In the genomic region with DNA sequence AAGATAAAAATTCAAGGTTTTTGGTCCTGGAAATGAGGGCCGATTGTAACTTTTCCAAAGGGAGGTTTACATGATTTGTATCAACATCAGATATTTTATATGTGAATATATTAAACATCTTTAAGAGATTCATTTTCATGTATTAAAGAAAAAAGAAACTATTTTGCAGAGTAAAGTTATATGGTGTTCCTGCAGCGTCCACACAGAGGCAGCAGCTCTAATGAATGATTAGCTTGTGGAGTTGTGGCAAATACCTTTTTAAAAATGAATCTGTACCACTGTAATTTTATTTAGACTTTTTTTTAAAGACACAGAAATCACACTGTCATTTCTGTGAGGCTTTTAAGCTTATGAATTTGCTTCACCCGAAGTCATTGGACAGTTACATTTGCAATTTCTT, we compare ENCODE assay signal across 29 cellular contexts.
"Had no signal": no experiment of that assay in that cellular context is flagged by ENCODE, and none has a peak within 500 bp of the region (broad histone marks: within the 10 kb centered on the region; RNA-seq: fewer than 3 reads in every experiment).

No MANE protein-coding gene starts in this region.

- H3K4me1 ChIP-seq: body of pancreas, esophagus squamous epithelium, gastrocnemius medialis, sigmoid colon, thyroid gland had no signal

- H3K4me3 Mint-ChIP-seq: activated naive CD8-positive, alpha-beta T cell; dendritic cell treated with granulocyte-macrophage colony-stimulating factor and Interleukin-4, amounts not matched to agents 40 ng/mL and 50 ng/mL, for 4 days; nephron; stimulated activated memory B cell treated with anti-CD40 and anti-IgM and Interleukin-4, amounts not matched to agents 10 μg/mL and 1 μg/mL and 100 μg/mL, for 72 hours; stimulated activated naive CD8-positive, alpha-beta T cell treated with anti-CD3 and anti-CD28 coated beads, Interleukin-15, amount 100 ng/mL, for 72 hours had no signal

- H3K27me3 ChIP-seq: body of pancreas, esophagus squamous epithelium, gastrocnemius medialis, neutrophil, sigmoid colon, thyroid gland had no signal

- H3K4me1 Mint-ChIP-seq: nephron; stimulated activated naive CD8-positive, alpha-beta T cell treated with anti-CD3 and anti-CD28 coated beads, Interleukin-15, amount 100 ng/mL, for 72 hours had no signal

- ATAC-seq: body of pancreas; gastrocnemius medialis; left cardiac atrium; stimulated activated memory B cell treated with anti-CD40 and anti-IgM and Interleukin-4, amounts not matched to agents 10 μg/mL and 1 μg/mL and 100 μg/mL, for 72 hours; stimulated activated naive CD8-positive, alpha-beta T cell treated with anti-CD3 and anti-CD28 coated beads, Interleukin-15, amount 100 ng/mL, for 72 hours had no signal

- H3K4me2 ChIP-seq: smooth muscle cell had no signal

- H3K9me3 Mint-ChIP-seq: dendritic cell treated with granulocyte-macrophage colony-stimulating factor and Interleukin-4, amounts not matched to agents 40 ng/mL and 50 ng/mL, for 4 days; nephron; stimulated activated memory B cell treated with anti-CD40 and anti-IgM and Interleukin-4, amounts not matched to agents 10 μg/mL and 1 μg/mL and 100 μg/mL, for 72 hours; stimulated activated naive CD8-positive, alpha-beta T cell treated with anti-CD3 and anti-CD28 coated beads, Interleukin-15, amount 100 ng/mL, for 72 hours had no signal

- H3K27ac ChIP-seq: body of pancreas, epithelial cell of prostate, esophagus squamous epithelium, gastrocnemius medialis, neutrophil, sigmoid colon, thyroid gland had no signal

- H3K9me3 ChIP-seq: body of pancreas, esophagus squamous epithelium, gastrocnemius medialis, neutrophil, sigmoid colon, thyroid gland had no signal

- DNase-seq: activated CD4-positive, alpha-beta T cell treated with anti-CD3 and anti-CD28 coated beads for 4 hours; activated CD4-positive, alpha-beta T cell treated with anti-CD3 and anti-CD28 coated beads, Interleukin-2, amount 50 U/mL, for 4 hours; activated CD8-positive, alpha-beta memory T cell treated with anti-CD3 and anti-CD28 coated beads for 24 hours; activated effector memory CD4-positive, alpha-beta T cell treated with Interleukin-2 at 50 U/mL for 16 hours; activated naive CD4-positive, alpha-beta T cell treated with Interleukin-2 at 50 U/mL for 16 hours; anterior cingulate cortex; body of pancreas; esophagus squamous epithelium; gastrocnemius medialis; glutamatergic neuron; hippocampal formation; left cardiac atrium; mammary epithelial cell; retina; sigmoid colon; stimulated activated CD4-positive, alpha-beta T cell treated with anti-CD3 and anti-CD28 coated beads, Interleukin-1b, Interleukin-23, amount 100 ng/mL, for 48 hours; stimulated activated CD4-positive, alpha-beta T cell treated with anti-CD3 and anti-CD28 coated beads, Interleukin-4, amount 100 ng/mL, for 4 hours; stimulated activated CD8-positive, alpha-beta memory T cell treated with anti-CD3 and anti-CD28 coated beads, Interleukin-4, amount 100 ng/mL, for 48 hours; stimulated activated naive CD8-positive, alpha-beta T cell treated with anti-CD3 and anti-CD28 coated beads, Interleukin-15, amount 100 ng/mL, for 72 hours; T-helper 1 cell had no signal

- H3K27ac Mint-ChIP-seq: activated naive CD8-positive, alpha-beta T cell; dendritic cell treated with granulocyte-macrophage colony-stimulating factor and Interleukin-4, amounts not matched to agents 40 ng/mL and 50 ng/mL, for 4 days; progenitor cell of endocrine pancreas; stimulated activated memory B cell treated with anti-CD40 and anti-IgM and Interleukin-4, amounts not matched to agents 10 μg/mL and 1 μg/mL and 100 μg/mL, for 72 hours had no signal

- H3K36me3 ChIP-seq: gastrocnemius medialis, thyroid gland had no signal

- H3K27me3 Mint-ChIP-seq: activated naive CD8-positive, alpha-beta T cell; dendritic cell treated with granulocyte-macrophage colony-stimulating factor and Interleukin-4, amounts not matched to agents 40 ng/mL and 50 ng/mL, for 4 days; progenitor cell of endocrine pancreas; stimulated activated memory B cell treated with anti-CD40 and anti-IgM and Interleukin-4, amounts not matched to agents 10 μg/mL and 1 μg/mL and 100 μg/mL, for 72 hours; stimulated activated naive CD8-positive, alpha-beta T cell treated with anti-CD3 and anti-CD28 coated beads, Interleukin-15, amount 100 ng/mL, for 72 hours had no signal

- H3K4me3 ChIP-seq: body of pancreas, esophagus squamous epithelium, gastrocnemius medialis, sigmoid colon, smooth muscle cell, thyroid gland had no signal
